Comparison of ENCODE assay signal across 9 cellular contexts in the genomic region with DNA sequence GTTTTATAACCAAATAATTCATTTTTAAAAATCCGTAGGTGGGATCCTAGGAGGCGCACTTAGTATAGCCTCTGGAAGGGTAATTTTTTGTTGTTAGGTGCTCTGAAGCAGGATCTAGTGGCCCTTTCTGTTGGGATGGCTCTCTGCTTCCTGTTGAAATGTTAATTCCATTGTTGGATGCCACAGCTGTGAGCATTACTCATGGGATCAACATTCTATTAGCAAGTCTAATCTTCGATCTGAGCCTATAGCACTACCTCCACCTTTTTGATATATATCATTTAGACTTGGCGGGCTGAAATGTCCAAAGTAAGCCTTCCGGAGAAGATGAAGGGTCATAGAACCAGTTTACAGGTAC. TPM values are rescaled to one million over a fixed set of nuclear protein-coding genes. Genes with fewer than 3 reads are reported as not detected.
A peak's percentile ranks its signal among the peaks of the same experiment; 100 is the strongest.
DNase-seq lines count a peak whose midpoint lies in the region; ATAC-seq and TF ChIP-seq lines count a peak whose summit lies in the region.
"Had no signal": no experiment of that assay in that cellular context is flagged by ENCODE, and none has a peak within 500 bp of the region (broad histone marks: within the 10 kb centered on the region; RNA-seq: fewer than 3 reads in every experiment).

No MANE protein-coding gene starts in this region.

- peaks cover 3% of the 10 kb centered on the region; the same call in 1 of the 2 replicates for H3K27me3 Mint-ChIP-seq in HFFc6 (ENCODE audit: insufficient read depth)

- no peaks in the 10 kb centered on the region for H3K27me3 ChIP-seq in trophoblast cell (ENCODE audit: insufficient read depth, low read length)

- H3K79me2 ChIP-seq in trophoblast cell (ENCODE audit: control insufficient read depth, insufficient read depth, low read length, poor library complexity): peaks cover 14% of the 10 kb centered on the region

- H3K9me3 Mint-ChIP-seq in HFFc6: no peaks in the 10 kb centered on the region

- peaks cover 0 to 5% of the 10 kb centered on the region in 2 experiments for H3K4me1 ChIP-seq in trophoblast cell (ENCODE audit: control insufficient read depth in 1 of 2, insufficient read depth in 2 of 2, low read length in 2 of 2)

- H4K91ac ChIP-seq in trophoblast cell (ENCODE audit: low read depth, low read length): no peak overlapping the region

- no peak overlapping the region for H2AFZ ChIP-seq in trophoblast cell (ENCODE audit: insufficient read depth, low read length, poor library complexity)

- no peaks in the 10 kb centered on the region for H3K36me3 ChIP-seq in trophoblast cell (ENCODE audit: control insufficient read depth in 1 of 2, insufficient read depth in 2 of 2, low read length in 2 of 2)
- H3K36me3 ChIP-seq: sigmoid colon had no signal

- no peak overlapping the region for H2BK5ac ChIP-seq in trophoblast cell (ENCODE audit: low read depth, low read length, poor library complexity)

- no peaks in the 10 kb centered on the region for H3K36me3 Mint-ChIP-seq in HFFc6 (ENCODE audit: low read depth)

- in situ Hi-C loops in SK-MEL-5 (cut with HindIII; ENCODE audit: low pct_unique_long_range_greater_than_20kb, low sequenced_read_pairs): no loop called here

- no peak overlapping the region for H2BK12ac ChIP-seq in trophoblast cell (ENCODE audit: low read length)

- no peak overlapping the region for H2BK120ac ChIP-seq in trophoblast cell (ENCODE audit: insufficient read depth, low read length, poor library complexity)

- no peaks in the 10 kb centered on the region for H3K9me3 ChIP-seq in trophoblast cell (ENCODE audit: insufficient read depth, low read depth, low read length)
- H3K9me3 ChIP-seq: sigmoid colon had no signal

- no peak overlapping the region for H3K23ac ChIP-seq in trophoblast cell (ENCODE audit: low read length)

- H3K27ac ChIP-seq in trophoblast cell (ENCODE audit: low read depth, low read length): no peak overlapping the region

- no peak for ATAC-seq in GM21528 (IDR thresholded peaks at IDR 0.05; ENCODE audit: low FRiP score, unreplicated experiment)
- ATAC-seq in HG02840 (IDR thresholded peaks at IDR 0.05; ENCODE audit: low FRiP score, unreplicated experiment): no peak

- H3K14ac ChIP-seq in trophoblast cell (ENCODE audit: low read length): no peak overlapping the region

- no CpG with 5 or more reads among the region's 5 CpGs for WGBS in trophoblast cell (ENCODE audit: extremely low coverage, insufficient coverage, insufficient read length)

- H3K4me2 ChIP-seq in trophoblast cell (ENCODE audit: low read length): peak overlapping the region; percentile 84

- H3K79me1 ChIP-seq in trophoblast cell (ENCODE audit: low read length): peaks cover 9% of the 10 kb centered on the region

- H3K4me3 Mint-ChIP-seq in HFFc6: peak overlapping the region; percentile 78; the same call in 1 of the 2 replicates

- peaks cover 23% of the 10 kb centered on the region for H3K4me1 Mint-ChIP-seq in HFFc6 (ENCODE audit: low read depth)

- H4K8ac ChIP-seq in trophoblast cell (ENCODE audit: low read depth, low read length): no peak overlapping the region

- TF ChIP-seq CTCF in HFFc6 (IDR thresholded peaks at IDR 0.05): no peak
- TF ChIP-seq CTCF in epithelial cell of proximal tubule (conservative IDR thresholded peaks at IDR 0.05; ENCODE audit: low read depth, low read length): no peak

- no peak overlapping the region for H2AK5ac ChIP-seq in trophoblast cell (ENCODE audit: low read length)

- H3K4me3 ChIP-seq in epithelial cell of proximal tubule (ENCODE audit: low read depth, low read length): peak overlapping the region; percentile 73
- H3K4me3 ChIP-seq in trophoblast cell (ENCODE audit: low read depth, low read length): no peak overlapping the region

- H4K12ac ChIP-seq in trophoblast cell (ENCODE audit: low read depth, low read length): no peak overlapping the region

- no peak overlapping the region for H3K18ac ChIP-seq in trophoblast cell (ENCODE audit: low read length)

- H3K27ac Mint-ChIP-seq in HFFc6: no peak overlapping the region

- H3K9ac ChIP-seq in trophoblast cell (ENCODE audit: low read length): no peak overlapping the region

- peak overlapping the region; percentile 50 for H3K4ac ChIP-seq in trophoblast cell (ENCODE audit: low read depth, low read length)

- no peak for DNase-seq in HFFc6
- DNase-seq in SK-MEL-5 (ENCODE audit: low read depth, low spot score): peak; percentile 8
- peak; percentile 36 for DNase-seq in epithelial cell of proximal tubule (ENCODE audit: low read depth)
- peak in 1 of 2 donors; percentile 27 for DNase-seq in trophoblast cell
- no peak for DNase-seq in NCI-H128 (lab: John Stamatoyannopoulos, UW; ENCODE audit: unreplicated experiment)
- no peak for DNase-seq in activated CD8-positive, alpha-beta memory T cell treated with anti-CD3 and anti-CD28 coated beads, Interleukin-2, amount 50 U/mL, for 48 hours
- DNase-seq: sigmoid colon had no signal

RNA-seq across cellular contexts. Expression of a gene that starts 1.3 kb away (rescaled TPM):
- under 1 TPM in 4 of 6 experiments, not detected in 2; 0.05 to 0.28 (median 0.09) TPM for total RNA-seq in HFFc6 (2021; fragmentation: NEBNext Ultra II Directional; extraction: Animal tissue kit (Norgen Biotek cat#: 25700))
- 19.9 and 25.9 TPM in 2 replicates for total RNA-seq in SK-MEL-5 (2014; rRNA removed; shearing (Covaris generic))
- 9.6 and 14.7 TPM in 2 replicates for polyA plus RNA-seq in SK-MEL-5 (2015; cell fraction: cytosol; rRNA removed)
- polyA plus RNA-seq in SK-MEL-5 (2015; cell fraction: nucleus; rRNA removed): 4.0 and 5.2 TPM in 2 replicates
- total RNA-seq in epithelial cell of proximal tubule: 21.1 and 22.1 TPM in 2 replicates
- polyA plus RNA-seq in trophoblast cell (2013): 30.9 and 31.6 TPM in 2 replicates

Comparison
In these comparisons a context has a peak if more than half of its experiments do, and no peak if none do; other contexts are left out.
1. DNase-seq: peak in SK-MEL-5 (single experiment) and epithelial cell of proximal tubule (single experiment); none in HFFc6 (single experiment), NCI-H128 (single experiment) and activated CD8-positive, alpha-beta memory T cell treated with anti-CD3 and anti-CD28 coated beads, Interleukin-2, amount 50 U/mL, for 48 hours (single experiment).
2. RNA of a gene that starts 1.3 kb away (total RNA-seq): 19.9 to 25.9 TPM in SK-MEL-5 and 21.1 to 22.1 TPM in epithelial cell of proximal tubule; 0.05 to 0.28 TPM in HFFc6; every median in the first group is over 10 times any median in the second.